ENCODE assay signal across 8 cellular contexts in genomic region chr15:83248151-83248851, GRCh38. TPM values are rescaled to one million over a fixed set of nuclear protein-coding genes. Genes with fewer than 3 reads are reported as not detected.
DNase-seq lines count a peak whose midpoint lies in the region; ATAC-seq and TF ChIP-seq lines count a peak whose summit lies in the region.

No MANE protein-coding gene starts in this region.

- peak; percentile 92 for TF ChIP-seq RAD21 in neural cell (conservative IDR thresholded peaks at IDR 0.05)

- POLR2A ChIA-PET in A673 (lab: Charles Lee; ENCODE audit: low non-redundant PET), result no interaction called here

- H3F3A ChIP-seq in MM.1S (ENCODE audit: insufficient read depth, low read length) (no peaks in the 10 kb centered on the region), neural cell (ENCODE audit: insufficient read depth, low read length, poor library complexity, severe bottlenecking) (no peaks in the 10 kb centered on the region)

- H3K4me2 ChIP-seq in MM.1S (ENCODE audit: low read depth, low read length) (no peak overlapping the region), fibroblast of lung (ENCODE audit: extremely low read depth, insufficient read depth, low read length) (no peak overlapping the region), neural cell (ENCODE audit: low read length) (no peak overlapping the region)

- BruUV-seq in A673 (replicated peaks; lab: Mats Ljungman, UMichigan), result no TSS peak

- H3K27ac ChIP-seq in A673 (ENCODE audit: low read depth, low read length, poor library complexity, severe bottlenecking) (no peak overlapping the region), MM.1S (ENCODE audit: low read length) (no peak overlapping the region), fibroblast of lung (ENCODE audit: insufficient read depth, low read length) (no peak overlapping the region), neural cell (ENCODE audit: low read length) (no peak overlapping the region)

- H3K4me3 ChIP-seq in A673 (ENCODE audit: low read depth, low read length, poor library complexity, severe bottlenecking) (no peak overlapping the region), MM.1S (ENCODE audit: low read length) (no peak overlapping the region), fibroblast of lung (replicated peaks in 1 of 4; ENCODE audit: control extremely low read depth in 1 of 4, insufficient read depth in 1 of 4, low read depth in 3 of 4, low read length in 4 of 4) (no peak overlapping the region), neural cell (ENCODE audit: low read length) (no peak overlapping the region)

- H3K4me1 ChIP-seq in A673 (ENCODE audit: insufficient read depth, low read length, poor library complexity, severe bottlenecking), result no peaks in the 10 kb centered on the region
- no peaks in the 10 kb centered on the region for H3K4me1 ChIP-seq in MM.1S (ENCODE audit: low read length)
- no peaks in the 10 kb centered on the region for H3K4me1 ChIP-seq in fibroblast of lung (ENCODE audit: control insufficient read depth, extremely low read depth, insufficient read depth, low read length)

- no peaks in the 10 kb centered on the region for H3K36me3 ChIP-seq in A673 (ENCODE audit: insufficient read depth, low read length, poor library complexity, severe bottlenecking)
- no peaks in the 10 kb centered on the region for H3K36me3 ChIP-seq in MM.1S (replicated peaks; ENCODE audit: insufficient read depth, low read length)
- H3K36me3 ChIP-seq in fibroblast of lung (ENCODE audit: control insufficient read depth, insufficient read depth, low read length), result no peaks in the 10 kb centered on the region
- no peaks in the 10 kb centered on the region for H3K36me3 ChIP-seq in neural cell (ENCODE audit: insufficient read depth, low read length)

- H3K9me3 ChIP-seq in A673 (ENCODE audit: low read depth, low read length, poor library complexity, severe bottlenecking) (peaks cover 3% of the 10 kb centered on the region), MM.1S (replicated peaks; ENCODE audit: insufficient read depth, low read length) (no peaks in the 10 kb centered on the region), fibroblast of lung (ENCODE audit: control insufficient read depth, insufficient read depth, low read depth, low read length) (no peaks in the 10 kb centered on the region), neural cell (ENCODE audit: low read length) (no peaks in the 10 kb centered on the region)

- CTCF ChIA-PET in A673 (lab: Charles Lee), result interaction anchor here (0.6 to 2.0 kb wide), 11 partner anchors 183 to 787 kb away, joined by 3 to 35 read pairs (median 4); partner anchors contain the start of gene SH3GL3

- H3K79me2 ChIP-seq in MM.1S (ENCODE audit: low read length), result no peaks in the 10 kb centered on the region
- no peaks in the 10 kb centered on the region for H3K79me2 ChIP-seq in fibroblast of lung (ENCODE audit: control insufficient read depth, insufficient read depth, low read length)
- no peaks in the 10 kb centered on the region for H3K79me2 ChIP-seq in neural cell (replicated peaks; ENCODE audit: insufficient read depth, low read length)

- no peak overlapping the region for H3K9ac ChIP-seq in MM.1S (ENCODE audit: low read length)
- no peak overlapping the region for H3K9ac ChIP-seq in fibroblast of lung (ENCODE audit: insufficient read depth, low read length)
- no peak overlapping the region for H3K9ac ChIP-seq in neural cell (ENCODE audit: low read length)

- H3K27me3 ChIP-seq in A673 (replicated peaks; ENCODE audit: insufficient read depth, low read depth, low read length, poor library complexity), result peaks cover 6% of the 10 kb centered on the region
- no peaks in the 10 kb centered on the region for H3K27me3 ChIP-seq in MM.1S (replicated peaks; ENCODE audit: insufficient read depth, low read length)
- peaks cover 9% of the 10 kb centered on the region for H3K27me3 ChIP-seq in fibroblast of lung (ENCODE audit: control insufficient read depth, insufficient read depth, low read length)
- H3K27me3 ChIP-seq in neural cell (ENCODE audit: insufficient read depth, low read depth, low read length), result no peaks in the 10 kb centered on the region

- no peak overlapping the region for H2AFZ ChIP-seq in MM.1S (ENCODE audit: low read length)
- peak overlapping the region; percentile 37 for H2AFZ ChIP-seq in fibroblast of lung (ENCODE audit: low read length)
- no peak overlapping the region for H2AFZ ChIP-seq in neural cell (ENCODE audit: low read depth, low read length)

- intact Hi-C loops in A673 (cut with micrococcal nuclease; ENCODE audit: unreplicated experiment), result loop anchor here (1.0 to 10.0 kb wide), 4 partner anchors 188 to 776 kb away; no protein-coding TSS in a partner anchor

- H3K9me2 ChIP-seq in MM.1S (replicated peaks; ENCODE audit: insufficient read depth, low read length) (no peaks in the 10 kb centered on the region), neural cell (ENCODE audit: insufficient read depth, low read length) (no peaks in the 10 kb centered on the region)

- ATAC-seq in GM21515 (IDR thresholded peaks at IDR 0.05; ENCODE audit: unreplicated experiment), result no peak

- no peak for TF ChIP-seq EP300 in neural cell (conservative IDR thresholded peaks at IDR 0.05; ENCODE audit: poor library complexity, severe bottlenecking)

- TF ChIP-seq CTCF in A673 (conservative IDR thresholded peaks at IDR 0.05; ENCODE audit: low read depth, low read length) (peak; percentile 90), MM.1S (IDR thresholded peaks at IDR 0.05; ENCODE audit: low read length) (peak; percentile 90), fibroblast of lung (conservative IDR thresholded peaks at IDR 0.05 in 1 of 2, IDR thresholded peaks at IDR 0.05 in 1 of 2; ENCODE audit: low read depth in 1 of 2, low read length in 2 of 2) (peak; percentile 87 to 91), neural cell (IDR thresholded peaks at IDR 0.05; ENCODE audit: poor library complexity, severe bottlenecking) (peak; percentile 92)

- peak; percentile 73 for DNase-seq in A673 (ENCODE audit: low spot score)
- peak; percentile 59 for DNase-seq in ELF-1 (ENCODE audit: low read depth, low spot score)
- peak; percentile 67 for DNase-seq in MM.1S
- DNase-seq in SW480 (ENCODE audit: low spot score), result peak; percentile 39
- DNase-seq in fibroblast of lung (ENCODE audit: low read depth in 2 of 2), result peak; percentile 47 to 79
- DNase-seq in activated effector memory CD4-positive, alpha-beta T cell treated with Interleukin-2 at 50 U/mL for 16 hours, result no peak

- H4K20me1 ChIP-seq in MM.1S (ENCODE audit: insufficient read depth, low read length) (no peaks in the 10 kb centered on the region), fibroblast of lung (ENCODE audit: control insufficient read depth, extremely low read depth, insufficient read depth, low read length) (no peaks in the 10 kb centered on the region), neural cell (ENCODE audit: insufficient read depth) (no peaks in the 10 kb centered on the region)

TF ChIP-seq in neural cell, 6 proteins besides CTCF, POLR2A, EP300 and RAD21:
- no peak for TF ChIP-seq MXI1 (conservative IDR thresholded peaks at IDR 0.05; ENCODE audit: poor library complexity, severe bottlenecking)
- TF ChIP-seq SMC3 (conservative IDR thresholded peaks at IDR 0.05; ENCODE audit: poor library complexity), result peak; percentile 92

RNA-seq across cellular contexts. Expression of gene BNC1, which starts 36.2 kb away (rescaled TPM):
- 0.37 and 0.46 TPM in 2 replicates for total RNA-seq in A673 (2021)
- 7.7 and 14.2 TPM in 2 replicates for total RNA-seq in fibroblast of lung
- polyA plus RNA-seq in fibroblast of lung, result 5.7 and 14.8 TPM in 2 replicates
- polyA plus RNA-seq in fibroblast of lung (2012), result 3.1 and 8.1 TPM in 2 replicates
- polyA minus RNA-seq in fibroblast of lung (ENCODE audit: low replicate concordance), result 7.0 and 26.2 TPM in 2 replicates
- polyA plus RNA-seq in neural cell, result not detected in 2 replicates
- polyA minus RNA-seq in neural cell, result not detected in 2 replicates

RNA-seq across cellular contexts. Expression of gene HDGFL3, which starts 40.7 kb away (rescaled TPM):
- total RNA-seq in A673 (2021) (103 TPM in 2 replicates), fibroblast of lung (26.2 and 43.1 TPM in 2 replicates)
- polyA plus RNA-seq in fibroblast of lung (59.1 and 67.2 TPM in 2 replicates), neural cell (251 and 339 TPM in 2 replicates)
- polyA plus RNA-seq in fibroblast of lung (2012), result 51.3 and 56.0 TPM in 2 replicates
- polyA minus RNA-seq in fibroblast of lung (ENCODE audit: low replicate concordance) (2.2 and 4.0 TPM in 2 replicates), neural cell (276 and 410 TPM in 2 replicates)
